22 cellular contexts compared by ENCODE assay signal in the genomic region with DNA sequence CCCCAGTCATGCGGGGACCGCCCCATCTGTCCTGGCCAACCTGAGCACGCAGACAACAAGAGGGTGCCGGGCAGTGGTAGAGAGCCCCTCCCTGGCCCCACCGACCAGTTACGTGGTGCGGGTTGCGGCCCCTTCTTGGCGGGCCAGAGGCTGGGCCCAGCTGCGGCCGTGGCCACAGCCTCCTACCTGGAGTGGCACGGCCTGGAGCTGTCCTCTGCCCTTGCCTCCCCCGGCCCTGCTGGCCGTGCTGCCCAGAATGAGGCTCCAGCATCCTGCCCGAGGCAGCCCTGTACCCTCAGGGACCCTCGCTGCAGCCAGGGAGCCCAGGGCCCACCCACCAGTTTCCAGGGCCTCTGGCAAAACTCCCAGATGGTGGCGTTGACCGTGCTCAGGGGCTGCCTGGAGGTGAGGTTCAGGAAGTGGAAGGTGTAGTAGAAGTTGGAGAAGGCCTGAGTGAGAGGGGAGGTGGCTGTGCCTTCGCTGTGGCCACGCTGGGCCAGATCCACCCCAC. TPM values are rescaled to one million over a fixed set of nuclear protein-coding genes. Genes with fewer than 3 reads are reported as not detected.
DNase-seq lines count a peak whose midpoint lies in the region; ATAC-seq, FAIRE-seq and TF ChIP-seq lines count a peak whose summit lies in the region.
"Had no signal": no experiment of that assay in that cellular context is flagged by ENCODE, and none has a peak within 500 bp of the region (broad histone marks: within the 10 kb centered on the region; RNA-seq: fewer than 3 reads in every experiment).

No MANE protein-coding gene starts in this region.

- no peaks in the 10 kb centered on the region for H3K23me2 ChIP-seq in H1 (ENCODE audit: low read depth, low read length)

- H3K56ac ChIP-seq in IMR-90 (ENCODE audit: extremely low read depth, insufficient read depth, low read length) = no peak overlapping the region
- no peak overlapping the region for H3K56ac ChIP-seq in H1 (replicated peaks; ENCODE audit: insufficient read length, low read depth, low read length)

- H2AK9ac ChIP-seq in IMR-90 (replicated peaks; ENCODE audit: low read depth, low read length, poor library complexity) = peak overlapping the region; percentile 94

- H3K27me3 ChIP-seq in ACC112 (ENCODE audit: insufficient read depth, low read length) = no peaks in the 10 kb centered on the region
- H3K27me3 ChIP-seq in IMR-90 (ENCODE audit: control insufficient read depth, insufficient read depth, low read length) = no peaks in the 10 kb centered on the region
- no peaks in the 10 kb centered on the region for H3K27me3 ChIP-seq in H1 (replicated peaks in 1 of 4; ENCODE audit: control insufficient read depth in 3 of 4, extremely low read depth in 1 of 4, insufficient read depth in 3 of 4, low read length in 3 of 4)

- intact Hi-C loops in IMR-90 (cut with micrococcal nuclease) = no loop called here

- H3K27me3 Mint-ChIP-seq in nephron progenitor cell (ENCODE audit: low read depth, poor library complexity) = peaks cover 4% of the 10 kb centered on the region
- peaks cover 4% of the 10 kb centered on the region for H3K27me3 Mint-ChIP-seq in activated T-cell treated with anti-CD3 and anti-CD28 coated beads, Interleukin-2, amount 50 U/mL, for 4 hours (ENCODE audit: low read depth)
- H3K27me3 Mint-ChIP-seq in progenitor cell of endocrine pancreas = no peaks in the 10 kb centered on the region
- H3K27me3 Mint-ChIP-seq: activated naive CD8-positive, alpha-beta T cell; activated T-cell treated with anti-CD3 and anti-CD28 coated beads, Interleukin-2, amount 50 U/mL, for 24 hours had no signal

- ATAC-seq in IMR-90 (ENCODE audit: low read depth) = no peak; the same call in 1 of the 2 replicates
- ATAC-seq in activated T-cell treated with anti-CD3 and anti-CD28 coated beads, Interleukin-2, amount 50 U/mL, for 4 hours = no peak

- TF ChIP-seq RAD21 in IMR-90 (IDR thresholded peaks at IDR 0.05; ENCODE audit: low read length) (no peak), H1 (IDR thresholded peaks at IDR 0.05 in 1 of 2, conservative IDR thresholded peaks at IDR 0.05 in 1 of 2; ENCODE audit: low read depth in 2 of 2, low read length in 2 of 2) (no peak)

- H3K9me1 ChIP-seq in IMR-90 (ENCODE audit: insufficient read depth, low read length) = no peaks in the 10 kb centered on the region

- H2BK120ac ChIP-seq in IMR-90 (ENCODE audit: low read depth, low read length) (no peak overlapping the region), H1 (replicated peaks; ENCODE audit: low read depth, low read length) (no peak overlapping the region)

- H3K9me3 ChIP-seq in IMR-90 (ENCODE audit: control insufficient read depth, insufficient read depth, low read length) (no peaks in the 10 kb centered on the region), H1 (ENCODE audit: insufficient read depth in 2 of 2, low read depth in 1 of 2, low read length in 1 of 2) (no peaks in the 10 kb centered on the region)

- FAIRE-seq in H1 (lab: Jason Lieb, UNC) = no peak
- FAIRE-seq: GM12891 had no signal

- no peak overlapping the region for H3K23ac ChIP-seq in IMR-90 (ENCODE audit: low read depth, low read length)
- H3K23ac ChIP-seq in H1 (ENCODE audit: insufficient read length) = no peak overlapping the region

- DNase-seq in IMR-90 (no peak), H1 (ENCODE audit: low read depth in 1 of 2, low spot score in 2 of 2) (no peak), nephron progenitor cell (peak; percentile 7), EL (no peak), progenitor cell of endocrine pancreas (ENCODE audit: low spot score, unreplicated experiment) (no peak), hippocampal formation (lab: John Stamatoyannopoulos, UW) (no peak)
- DNase-seq in activated T-cell treated with anti-CD3 and anti-CD28 coated beads, Interleukin-2, amount 50 U/mL, for 4 hours = no peak
- DNase-seq: activated CD4-positive, alpha-beta T cell treated with anti-CD3 and anti-CD28 coated beads, Interleukin-2, amount 50 U/mL, for 1 hour; activated T-cell treated with anti-CD3 and anti-CD28 coated beads, Interleukin-2, amount 50 U/mL, for 24 hours; GF-D8; KBM-7; NCI-H1105; NCI-H2171 treated with DMSO at 0.1 percent for 48 hours; NCI-H82; retina; stimulated activated CD4-positive, alpha-beta T cell treated with anti-CD3 and anti-CD28 coated beads, Interleukin-2, amount 100 ng/mL, for 24 hours had no signal

- H3K4me1 Mint-ChIP-seq in nephron progenitor cell (no peaks in the 10 kb centered on the region), progenitor cell of endocrine pancreas (ENCODE audit: low read depth) (peaks cover 1% of the 10 kb centered on the region)
- H3K4me1 Mint-ChIP-seq in activated T-cell treated with anti-CD3 and anti-CD28 coated beads, Interleukin-2, amount 50 U/mL, for 4 hours (ENCODE audit: low read depth) = no peaks in the 10 kb centered on the region
- H3K4me1 Mint-ChIP-seq: nephron had no signal

- H2BK15ac ChIP-seq in IMR-90 (ENCODE audit: low read depth, low read length) (no peak overlapping the region), H1 (ENCODE audit: low read length) (no peak overlapping the region)

- H4K20me1 ChIP-seq in IMR-90 (ENCODE audit: insufficient read depth, low read length) (no peaks in the 10 kb centered on the region), H1 (replicated peaks in 1 of 2; ENCODE audit: control insufficient read depth in 1 of 2, insufficient read depth in 2 of 2, low read length in 2 of 2) (no peaks in the 10 kb centered on the region)

- H3K27ac ChIP-seq in ACC112 (ENCODE audit: low read depth, low read length) (no peak overlapping the region), IMR-90 (ENCODE audit: insufficient read depth, low read length) (no peak overlapping the region), H1 (ENCODE audit: low read depth, low read length) (no peak overlapping the region)

- H3K4me1 ChIP-seq in ACC112 (ENCODE audit: control insufficient read depth, insufficient read depth, low read length, unreplicated experiment) (peaks cover 7% of the 10 kb centered on the region), IMR-90 (ENCODE audit: control insufficient read depth, insufficient read depth, low read length) (peaks cover 3% of the 10 kb centered on the region), H1 (replicated peaks in 1 of 4; ENCODE audit: control insufficient read depth in 3 of 4, insufficient read depth in 4 of 4, low read length in 3 of 4) (no peaks in the 10 kb centered on the region)

- no peak overlapping the region for H4K5ac ChIP-seq in IMR-90 (ENCODE audit: low read depth, low read length)
- H4K5ac ChIP-seq in H1 (ENCODE audit: insufficient read length, low read depth, low read length) = no peak overlapping the region

- TF ChIP-seq CTCF in IMR-90 (conservative IDR thresholded peaks at IDR 0.05; ENCODE audit: low read depth, low read length) (no peak), H1 (IDR thresholded peaks at IDR 0.05; ENCODE audit: control extremely low read depth in 1 of 3, insufficient read depth in 1 of 3, low read depth in 1 of 3, low read length in 3 of 3) (no peak), nephron progenitor cell (IDR thresholded peaks at IDR 0.05) (no peak), progenitor cell of endocrine pancreas (IDR thresholded peaks at IDR 0.05; ENCODE audit: unreplicated experiment) (no peak)

- no peak for TF ChIP-seq EP300 in H1 (IDR thresholded peaks at IDR 0.05; ENCODE audit: borderline replicate concordance in 1 of 2, low read depth in 2 of 2, low read length in 2 of 2)

- H3K4me3 ChIP-seq in ACC112 (ENCODE audit: low read depth, low read length) (no peak overlapping the region), IMR-90 (ENCODE audit: insufficient read depth, low read depth, low read length) (no peak overlapping the region), H1 (ENCODE audit: extremely low read depth in 1 of 4, insufficient read depth in 2 of 4, low read depth in 3 of 4, low read length in 4 of 4) (no peak overlapping the region)

- CTCF ChIA-PET in IMR-90 (lab: Yijun Ruan, JAX) = no interaction called here
- CTCF ChIA-PET in H1 (lab: Charles Lee; ENCODE audit: partially characterized antibody) = interaction anchor here (1.5 kb wide), 1 partner anchor 13 kb away, joined by 7 read pairs; a partner anchor contains a TSS

- no peak overlapping the region for H2BK20ac ChIP-seq in IMR-90 (ENCODE audit: low read depth, low read length)
- no peak overlapping the region for H2BK20ac ChIP-seq in H1 (ENCODE audit: low read length)

- H2AFZ ChIP-seq in ACC112 (ENCODE audit: low read length, unreplicated experiment) (peak overlapping the region; percentile 82), IMR-90 (replicated peaks; ENCODE audit: low read length, poor library complexity) (peak overlapping the region; percentile 89), H1 (ENCODE audit: low read length) (no peak overlapping the region)

- H3K4me2 ChIP-seq in IMR-90 (ENCODE audit: low read depth, low read length) = no peak overlapping the region
- no peak overlapping the region for H3K4me2 ChIP-seq in H1 (ENCODE audit: insufficient read depth in 1 of 2, low read depth in 2 of 2, low read length in 2 of 2)

- H3K27ac Mint-ChIP-seq in nephron progenitor cell = no peak overlapping the region
- H3K27ac Mint-ChIP-seq in progenitor cell of endocrine pancreas = no peak overlapping the region
- H3K27ac Mint-ChIP-seq: activated naive CD8-positive, alpha-beta T cell; activated T-cell treated with anti-CD3 and anti-CD28 coated beads, Interleukin-2, amount 50 U/mL, for 24 hours; nephron had no signal

- H3K9ac ChIP-seq in IMR-90 (ENCODE audit: low read depth, low read length) (no peak overlapping the region), H1 (replicated peaks in 1 of 4; ENCODE audit: extremely low read depth in 1 of 4, low read depth in 3 of 4, low read length in 3 of 4) (no peak overlapping the region)

- H3K79me1 ChIP-seq in IMR-90 (ENCODE audit: low read depth in 1 of 2, low read length in 2 of 2) = no peaks in the 10 kb centered on the region
- H3K79me1 ChIP-seq in H1 (ENCODE audit: low read depth, low read length) = no peaks in the 10 kb centered on the region

- peak overlapping the region; percentile 49 to 56; a peak in 2 of 4 replicates for H4K8ac ChIP-seq in IMR-90 (ENCODE audit: low read depth in 2 of 2, low read length in 2 of 2)
- H4K8ac ChIP-seq in H1 (ENCODE audit: extremely low read depth, insufficient read depth, low read length) = peak overlapping the region; percentile 79

- TF ChIP-seq POLR2A in IMR-90 (IDR thresholded peaks at IDR 0.05; ENCODE audit: low read depth, low read length) (no peak), H1 (IDR thresholded peaks at IDR 0.05; ENCODE audit: control extremely low read depth in 1 of 2, low read depth in 2 of 2, low read length in 2 of 2) (no peak)

- no peaks in the 10 kb centered on the region for H3K9me3 Mint-ChIP-seq in nephron progenitor cell
- H3K9me3 Mint-ChIP-seq in activated T-cell treated with anti-CD3 and anti-CD28 coated beads, Interleukin-2, amount 50 U/mL, for 4 hours = no peaks in the 10 kb centered on the region
- H3K9me3 Mint-ChIP-seq in progenitor cell of endocrine pancreas (ENCODE audit: low read depth) = no peaks in the 10 kb centered on the region
- H3K9me3 Mint-ChIP-seq: activated T-cell treated with anti-CD3 and anti-CD28 coated beads, Interleukin-2, amount 50 U/mL, for 24 hours; nephron had no signal

- in situ Hi-C loops in IMR-90 (cut with MboI; ENCODE audit: low sequenced_read_pairs) = no loop called here

- H3K79me2 ChIP-seq in ACC112 (ENCODE audit: control insufficient read depth, insufficient read depth, low read length, unreplicated experiment) (no peaks in the 10 kb centered on the region), H1 (ENCODE audit: control insufficient read depth in 1 of 2, insufficient read depth in 2 of 2, low read length in 2 of 2) (no peaks in the 10 kb centered on the region)

- dilution Hi-C loops in IMR-90 (cut with HindIII; ENCODE audit: low sequenced_read_pairs, unreplicated experiment) = no loop called here

- H3K4me3 Mint-ChIP-seq in nephron progenitor cell = no peak overlapping the region
- no peak overlapping the region for H3K4me3 Mint-ChIP-seq in activated T-cell treated with anti-CD3 and anti-CD28 coated beads, Interleukin-2, amount 50 U/mL, for 4 hours
- no peak overlapping the region for H3K4me3 Mint-ChIP-seq in progenitor cell of endocrine pancreas (ENCODE audit: low read depth)
- H3K4me3 Mint-ChIP-seq: activated naive CD8-positive, alpha-beta T cell; activated T-cell treated with anti-CD3 and anti-CD28 coated beads, Interleukin-2, amount 50 U/mL, for 24 hours; nephron had no signal

- H2BK5ac ChIP-seq in IMR-90 (ENCODE audit: low read depth, low read length, poor library complexity, severe bottlenecking) (no peak overlapping the region), H1 (ENCODE audit: low read depth, low read length) (no peak overlapping the region; the same call in 1 of the 2 replicates)

- H2AK5ac ChIP-seq in IMR-90 (ENCODE audit: low read depth, low read length) (peak overlapping the region; percentile 7; the same call in 1 of the 2 replicates), H1 (ENCODE audit: low read depth, low read length) (no peak overlapping the region)

- H3K36me3 ChIP-seq in ACC112 (ENCODE audit: insufficient read depth, low read length) (no peaks in the 10 kb centered on the region), IMR-90 (ENCODE audit: control insufficient read depth, insufficient read depth, low read length) (no peaks in the 10 kb centered on the region), H1 (ENCODE audit: control insufficient read depth in 2 of 4, insufficient read depth in 4 of 4, low read length in 3 of 4) (no peaks in the 10 kb centered on the region)

- H4K91ac ChIP-seq in IMR-90 (ENCODE audit: insufficient read depth, low read depth, low read length) = no peak overlapping the region
- H4K91ac ChIP-seq in H1 (replicated peaks; ENCODE audit: insufficient read length, low read length) = no peak overlapping the region

- 81% methylated on average over 14 of the region's 20 CpGs; no CpG with 5 or more reads in 1 of the 2 experiments for WGBS in IMR-90 (ENCODE audit: extremely low coverage in 2 of 2, insufficient read length in 1 of 2), 2 experiments
- WGBS in H1 (ENCODE audit: extremely low coverage in 1 of 2, insufficient coverage in 1 of 2, insufficient read length in 1 of 2, insufficient replicate concordance in 2 of 2, low coverage in 1 of 2, low lambda C conversion rate in 2 of 2, missing lambda C conversion rate in 1 of 2), 2 experiments = 93% methylated on average over 19 of the region's 20 CpGs; no CpG with 5 or more reads in 1 of the 2 experiments

- H3K18ac ChIP-seq in IMR-90 (ENCODE audit: low read depth, low read length) = no peak overlapping the region
- H3K18ac ChIP-seq in H1 (ENCODE audit: extremely low read depth, low read length) = no peak overlapping the region

- H3K14ac ChIP-seq in IMR-90 (replicated peaks; ENCODE audit: low read depth, low read length) = no peak overlapping the region
- H3K14ac ChIP-seq in H1 (ENCODE audit: insufficient read length) = no peak overlapping the region

- no peaks in the 10 kb centered on the region for H3K36me3 Mint-ChIP-seq in nephron progenitor cell (ENCODE audit: low read depth)
- no peaks in the 10 kb centered on the region for H3K36me3 Mint-ChIP-seq in activated T-cell treated with anti-CD3 and anti-CD28 coated beads, Interleukin-2, amount 50 U/mL, for 4 hours (ENCODE audit: insufficient read depth)
- H3K36me3 Mint-ChIP-seq in progenitor cell of endocrine pancreas (ENCODE audit: insufficient read depth) = no peaks in the 10 kb centered on the region
- H3K36me3 Mint-ChIP-seq: activated naive CD8-positive, alpha-beta T cell had no signal

- POLR2A ChIA-PET in IMR-90 (lab: Charles Lee; ENCODE audit: unreplicated experiment) = no interaction called here
- POLR2A ChIA-PET in H1 (lab: Charles Lee; ENCODE audit: partially characterized antibody) = interaction anchor here (0.9 to 1.8 kb wide), 2 partner anchors 12 to 195 kb away, joined by 3 to 8 read pairs; a partner anchor contains a TSS

- H2BK12ac ChIP-seq in H1 (ENCODE audit: low read depth, low read length) = no peak overlapping the region

- no TSS peak for BruUV-seq in IMR-90 (replicated peaks; lab: Mats Ljungman, UMichigan)

- H3K4ac ChIP-seq in IMR-90 (ENCODE audit: low read depth, low read length) (peak overlapping the region; percentile 2; the same call in 1 of the 2 replicates), H1 (replicated peaks; ENCODE audit: insufficient read length, low read depth, low read length) (no peak overlapping the region)

RNA-seq across cellular contexts. Expression of a gene that starts 5.7 kb away (rescaled TPM):
- total RNA-seq in IMR-90 (2012; rRNA removed) = not detected in 2 replicates
- 0.07 TPM in 2 replicates for polyA plus RNA-seq in IMR-90 (2012; rRNA removed)
- 0.06 and 0.11 TPM in 2 replicates for polyA plus RNA-seq in IMR-90 (2012; cell fraction: cytosol; rRNA removed)
- polyA plus RNA-seq in IMR-90 (2012; cell fraction: nucleus; rRNA removed; ENCODE audit: low replicate concordance) = 0.37 and 0.78 TPM in 2 replicates
- 0.33 and 0.48 TPM in 2 replicates for total RNA-seq in H1 (2021; fragmentation: NEBNext Ultra II Directional; extraction: Animal tissue kit (Norgen Biotek cat#: 25700))
- 0.51 and 1.1 TPM in 2 replicates for polyA plus RNA-seq in H1 (2011; rRNA removed)
- 0.69 TPM for polyA plus RNA-seq in H1 (2011; cell fraction: cytosol; rRNA removed)
- 6.1 TPM for polyA plus RNA-seq in H1 (2011; cell fraction: nucleus; rRNA removed)
- polyA plus RNA-seq in H1 (2012, experiment 1 of 2) = 0.39 to 1.0 TPM (median 0.86 TPM) in 4 replicates
- polyA plus RNA-seq in H1 (2012, experiment 2 of 2) = 0.30 TPM
- polyA plus RNA-seq in H1 (2013, experiment 1 of 2) = 0.45 TPM
- polyA plus RNA-seq in H1 (2013, experiment 2 of 2) = 0.40 TPM
- polyA minus RNA-seq in H1 (2011; rRNA and poly(A)+ RNA removed) = 0.12 TPM in 1 of 2 replicates, not detected in the other
- not detected for polyA minus RNA-seq in H1 (2011; cell fraction: cytosol; rRNA and poly(A)+ RNA removed)
- polyA minus RNA-seq in H1 (2011; cell fraction: nucleus; rRNA and poly(A)+ RNA removed) = 0.40 TPM
- total RNA-seq in activated T-cell treated with anti-CD3 and anti-CD28 coated beads, Interleukin-2, amount 50 U/mL, for 4 hours = not detected
- total RNA-seq in progenitor cell of endocrine pancreas = 2.7 and 3.2 TPM in 2 replicates
- total RNA-seq: esophagus mucosa, RPMI7951 had no signal

RNA-seq across cellular contexts. Expression of a gene that starts 12.2 kb away (rescaled TPM):
- not detected in 2 replicates for total RNA-seq in IMR-90 (2012; rRNA removed)
- 0.16 and 0.17 TPM in 2 replicates for polyA plus RNA-seq in IMR-90 (2012; rRNA removed)
- 0.08 and 0.25 TPM in 2 replicates for polyA plus RNA-seq in IMR-90 (2012; cell fraction: cytosol; rRNA removed)
- polyA plus RNA-seq in IMR-90 (2012; cell fraction: nucleus; rRNA removed; ENCODE audit: low replicate concordance) = 1.3 and 3.4 TPM in 2 replicates
- 0.34 and 0.55 TPM in 2 replicates for total RNA-seq in H1 (2021; fragmentation: NEBNext Ultra II Directional; extraction: Animal tissue kit (Norgen Biotek cat#: 25700))
- polyA plus RNA-seq in H1 (2011; rRNA removed) = 0.91 and 1.5 TPM in 2 replicates
- 1.3 TPM for polyA plus RNA-seq in H1 (2011; cell fraction: cytosol; rRNA removed)
- 4.7 TPM for polyA plus RNA-seq in H1 (2011; cell fraction: nucleus; rRNA removed)
- polyA plus RNA-seq in H1 (2012, experiment 1 of 2) = 0.41 to 1.2 TPM (median 0.88 TPM) in 4 replicates
- 0.25 TPM for polyA plus RNA-seq in H1 (2012, experiment 2 of 2)
- polyA plus RNA-seq in H1 (2013, experiment 1 of 2) = 0.53 TPM
- 0.44 TPM for polyA plus RNA-seq in H1 (2013, experiment 2 of 2)
- polyA minus RNA-seq in H1 (2011; rRNA and poly(A)+ RNA removed) = not detected in 2 replicates
- polyA minus RNA-seq in H1 (2011; cell fraction: cytosol; rRNA and poly(A)+ RNA removed) = 0.81 TPM
- polyA minus RNA-seq in H1 (2011; cell fraction: nucleus; rRNA and poly(A)+ RNA removed) = 1.5 TPM
- total RNA-seq in activated T-cell treated with anti-CD3 and anti-CD28 coated beads, Interleukin-2, amount 50 U/mL, for 4 hours = under 1 TPM; 0.34 to 0.82 (median 0.46) TPM
- total RNA-seq in progenitor cell of endocrine pancreas = 15.3 and 16.3 TPM in 2 replicates
- total RNA-seq: RPMI7951 had no signal

RNA-seq across cellular contexts. Expression of a gene that starts 12.5 kb away (rescaled TPM):
- total RNA-seq in IMR-90 (2012; rRNA removed) = 1.1 and 1.7 TPM in 2 replicates
- 7.4 and 10.2 TPM in 2 replicates for polyA plus RNA-seq in IMR-90 (2012; rRNA removed)
- 5.4 and 9.9 TPM in 2 replicates for polyA plus RNA-seq in IMR-90 (2012; cell fraction: cytosol; rRNA removed)
- 24.4 and 50.7 TPM in 2 replicates for polyA plus RNA-seq in IMR-90 (2012; cell fraction: nucleus; rRNA removed; ENCODE audit: low replicate concordance)
- total RNA-seq in H1 (2021; fragmentation: NEBNext Ultra II Directional; extraction: Animal tissue kit (Norgen Biotek cat#: 25700)) = 7.0 and 7.2 TPM in 2 replicates
- polyA plus RNA-seq in H1 (2011; rRNA removed) = 9.4 and 12.7 TPM in 2 replicates
- 11.1 TPM for polyA plus RNA-seq in H1 (2011; cell fraction: cytosol; rRNA removed)
- polyA plus RNA-seq in H1 (2011; cell fraction: nucleus; rRNA removed) = 40.6 TPM
- polyA plus RNA-seq in H1 (2012, experiment 1 of 2) = 4.4 to 11.7 TPM (median 10.6 TPM) in 4 replicates
- 6.7 TPM for polyA plus RNA-seq in H1 (2012, experiment 2 of 2)
- polyA plus RNA-seq in H1 (2013, experiment 1 of 2) = 5.3 TPM
- polyA plus RNA-seq in H1 (2013, experiment 2 of 2) = 4.9 TPM
- 2.7 and 6.9 TPM in 2 replicates for polyA minus RNA-seq in H1 (2011; rRNA and poly(A)+ RNA removed)
- polyA minus RNA-seq in H1 (2011; cell fraction: cytosol; rRNA and poly(A)+ RNA removed) = 6.4 TPM
- 11.7 TPM for polyA minus RNA-seq in H1 (2011; cell fraction: nucleus; rRNA and poly(A)+ RNA removed)
- total RNA-seq in activated T-cell treated with anti-CD3 and anti-CD28 coated beads, Interleukin-2, amount 50 U/mL, for 4 hours = 1 to 10 TPM; 1.7 to 2.8 (median 2.5) TPM
- total RNA-seq in progenitor cell of endocrine pancreas = 31.7 and 33.8 TPM in 2 replicates

RNA-seq across cellular contexts. Expression of a gene that starts 23.7 kb away (rescaled TPM):
- total RNA-seq in IMR-90 (2012; rRNA removed) (7.7 and 10.0 TPM in 2 replicates), progenitor cell of endocrine pancreas (57.4 and 59.8 TPM in 2 replicates)
- polyA plus RNA-seq in IMR-90 (2012; rRNA removed) (40.9 and 45.9 TPM in 2 replicates), H1 (2011; rRNA removed) (65.1 and 90.8 TPM in 2 replicates)
- polyA plus RNA-seq in IMR-90 (2012; cell fraction: cytosol; rRNA removed) = 26.6 and 33.5 TPM in 2 replicates
- polyA plus RNA-seq in IMR-90 (2012; cell fraction: nucleus; rRNA removed; ENCODE audit: low replicate concordance) = 116 and 241 TPM in 2 replicates
- total RNA-seq in H1 (2021; fragmentation: NEBNext Ultra II Directional; extraction: Animal tissue kit (Norgen Biotek cat#: 25700)) = 55.5 and 56.7 TPM in 2 replicates
- 65.8 TPM for polyA plus RNA-seq in H1 (2011; cell fraction: cytosol; rRNA removed)
- polyA plus RNA-seq in H1 (2011; cell fraction: nucleus; rRNA removed) = 223 TPM
- 31.7 to 60.6 TPM (median 47.9 TPM) in 4 replicates for polyA plus RNA-seq in H1 (2012, experiment 1 of 2)
- 42.0 TPM for polyA plus RNA-seq in H1 (2012, experiment 2 of 2)
- polyA plus RNA-seq in H1 (2013, experiment 1 of 2) = 39.5 TPM
- 37.5 TPM for polyA plus RNA-seq in H1 (2013, experiment 2 of 2)
- polyA minus RNA-seq in H1 (2011; rRNA and poly(A)+ RNA removed) = 23.1 and 28.8 TPM in 2 replicates
- polyA minus RNA-seq in H1 (2011; cell fraction: cytosol; rRNA and poly(A)+ RNA removed) = 32.0 TPM
- polyA minus RNA-seq in H1 (2011; cell fraction: nucleus; rRNA and poly(A)+ RNA removed) = 41.2 TPM
- total RNA-seq in activated T-cell treated with anti-CD3 and anti-CD28 coated beads, Interleukin-2, amount 50 U/mL, for 4 hours = 10 to 100 TPM; 69.5 to 89.1 (median 87.7) TPM
